8 cellular contexts compared by ENCODE assay signal in genomic region chr2:62306751-62307468, GRCh38.
DNase-seq lines count a peak whose midpoint lies in the region; ATAC-seq lines count a peak whose summit lies in the region.

No MANE protein-coding gene starts in this region.

- H3K4me3 ChIP-seq in mucosa of stomach (ENCODE audit: low read length), result no peak overlapping the region

- H3K27me3 ChIP-seq in mucosa of stomach (ENCODE audit: control insufficient read depth, insufficient read depth, low read length), result no peaks in the 10 kb centered on the region

- H3K9me3 Mint-ChIP-seq in activated naive CD8-positive, alpha-beta T cell treated with anti-CD3 and anti-CD28 coated beads, Interleukin-2, amount 10 ng/mL, durations not matched to agents 7 days and 5 days, result no peaks in the 10 kb centered on the region

- peaks cover 56% of the 10 kb centered on the region for H3K4me1 ChIP-seq in mucosa of stomach (ENCODE audit: control insufficient read depth, insufficient read depth, low read length)

- H3K27me3 Mint-ChIP-seq in activated naive CD8-positive, alpha-beta T cell treated with anti-CD3 and anti-CD28 coated beads, Interleukin-2, amount 10 ng/mL, durations not matched to agents 7 days and 5 days, result no peaks in the 10 kb centered on the region

- peak; percentile 40 for ATAC-seq in HG02943 (IDR thresholded peaks at IDR 0.05; ENCODE audit: low read depth, unreplicated experiment)
- ATAC-seq in activated naive CD8-positive, alpha-beta T cell treated with anti-CD3 and anti-CD28 coated beads, Interleukin-2, amount 10 ng/mL, durations not matched to agents 7 days and 5 days (ENCODE audit: low read depth), result peak; percentile 17
- no peak for ATAC-seq in GM21515 (IDR thresholded peaks at IDR 0.05; ENCODE audit: unreplicated experiment)

- H3K9ac ChIP-seq in mucosa of stomach (ENCODE audit: low read length), result peak overlapping the region; percentile 68

- POLR2A ChIA-PET in activated naive CD8-positive, alpha-beta T cell treated with anti-CD3 and anti-CD28 coated beads, Interleukin-2, amount 10 ng/mL, durations not matched to agents 7 days and 5 days (lab: Charles Lee), result interaction anchor here (0.7 to 1.8 kb wide), 2 partner anchors 110 to 111 kb away, joined by 3 to 8 read pairs; partner anchors contain the start of gene B3GNT2

- no peaks in the 10 kb centered on the region for H3K36me3 ChIP-seq in mucosa of stomach (ENCODE audit: control insufficient read depth, insufficient read depth, low read length)

- peak overlapping the region; percentile 80 for H3K27ac Mint-ChIP-seq in activated naive CD8-positive, alpha-beta T cell treated with anti-CD3 and anti-CD28 coated beads, Interleukin-2, amount 10 ng/mL, durations not matched to agents 7 days and 5 days

- peak; percentile 11 to 87 (median 69) for DNase-seq in NCI-H1417 (lab: John Stamatoyannopoulos, UW)
- DNase-seq in NCI-H1417 treated with DMSO at 0.1 percent for 48 hours (lab: John Stamatoyannopoulos, UW), result no peak
- peak; percentile 92 for DNase-seq in NCI-H82 (lab: John Stamatoyannopoulos, UW)
- peak; percentile 49 for DNase-seq in activated naive CD8-positive, alpha-beta T cell treated with anti-CD3 and anti-CD28 coated beads, Interleukin-2, amount 10 ng/mL, durations not matched to agents 7 days and 5 days
- DNase-seq in cerebellar cortex (ENCODE audit: low spot score), result no peak

- peaks cover 90% of the 10 kb centered on the region for H3K4me1 Mint-ChIP-seq in activated naive CD8-positive, alpha-beta T cell treated with anti-CD3 and anti-CD28 coated beads, Interleukin-2, amount 10 ng/mL, durations not matched to agents 7 days and 5 days

- H3K36me3 Mint-ChIP-seq in activated naive CD8-positive, alpha-beta T cell treated with anti-CD3 and anti-CD28 coated beads, Interleukin-2, amount 10 ng/mL, durations not matched to agents 7 days and 5 days, result no peaks in the 10 kb centered on the region

- no peaks in the 10 kb centered on the region for H3K9me3 ChIP-seq in mucosa of stomach (ENCODE audit: control insufficient read depth, low read length)

- H3K4me3 Mint-ChIP-seq in activated naive CD8-positive, alpha-beta T cell treated with anti-CD3 and anti-CD28 coated beads, Interleukin-2, amount 10 ng/mL, durations not matched to agents 7 days and 5 days, result peak overlapping the region; percentile 63

Comparison
In these comparisons a context has a peak if more than half of its experiments do, and no peak if none do; other contexts are left out.
1. DNase-seq: peak in NCI-H1417 (3 of 3), NCI-H82 (single experiment) and activated naive CD8-positive, alpha-beta T cell treated with anti-CD3 and anti-CD28 coated beads, Interleukin-2, amount 10 ng/mL, durations not matched to agents 7 days and 5 days (single experiment); none in NCI-H1417 treated with DMSO at 0.1 percent for 48 hours (single experiment) and cerebellar cortex (single experiment).